In genomic region chr19:55602104-55603001, GRCh38 we compare ENCODE assay signal across 19 cellular contexts. TPM values are rescaled to one million over a fixed set of nuclear protein-coding genes. Genes with fewer than 3 reads are reported as not detected.
DNase-seq lines count a peak whose midpoint lies in the region; FAIRE-seq and TF ChIP-seq lines count a peak whose summit lies in the region.
"Had no signal": no experiment of that assay in that cellular context is flagged by ENCODE, and none has a peak within 500 bp of the region (broad histone marks: within the 10 kb centered on the region; RNA-seq: fewer than 3 reads in every experiment).

No MANE protein-coding gene starts in this region.

- H3K27me3 Mint-ChIP-seq in activated CD4-positive, alpha-beta T cell treated with anti-CD3 and anti-CD28 coated beads, Interleukin-2, amount 10 ng/mL, durations not matched to agents 7 days and 5 days, result no peaks in the 10 kb centered on the region
- H3K27me3 Mint-ChIP-seq: CD8-positive, alpha-beta memory T cell had no signal

- intact Hi-C loops in kidney (cut with DNase I), result no loop called here

- H3K9me2 ChIP-seq in SU-DHL-6 (replicated peaks; ENCODE audit: insufficient read depth, low read length), result no peaks in the 10 kb centered on the region

- peak overlapping the region; percentile 31 for H2BK12ac ChIP-seq in trophoblast cell (ENCODE audit: low read length)

- peaks cover 20% of the 10 kb centered on the region for H3K36me3 Mint-ChIP-seq in activated CD4-positive, alpha-beta T cell treated with anti-CD3 and anti-CD28 coated beads, Interleukin-2, amount 10 ng/mL, durations not matched to agents 7 days and 5 days (ENCODE audit: low read depth)

- no peak overlapping the region for H3K14ac ChIP-seq in trophoblast cell (ENCODE audit: low read length)

- H3K27ac ChIP-seq in SU-DHL-6 (ENCODE audit: low read depth, low read length) (0 out of 2 replicates have a peak overlapping the region, but pooled peaks have one; percentile 95), kidney (ENCODE audit: low read depth in 2 of 2, low read length in 2 of 2) (no peak overlapping the region), trophoblast cell (ENCODE audit: low read depth, low read length) (no peak overlapping the region)

- no peak overlapping the region for H3K4me2 ChIP-seq in SU-DHL-6 (ENCODE audit: low read depth, low read length, poor library complexity, severe bottlenecking)
- no peak overlapping the region for H3K4me2 ChIP-seq in trophoblast cell (ENCODE audit: low read length)
- H3K4me2 ChIP-seq: smooth muscle cell had no signal

- H3K23ac ChIP-seq in trophoblast cell (ENCODE audit: low read length), result no peak overlapping the region

- CTCF ChIA-PET in activated CD4-positive, alpha-beta T cell treated with anti-CD3 and anti-CD28 coated beads, Interleukin-2, amount 10 ng/mL, durations not matched to agents 7 days and 5 days (lab: Charles Lee), result interaction anchor here (1.7 kb wide), 1 partner anchor 52 kb away, joined by 6 read pairs; the partner anchor contains the start of gene U2AF2

- H3K9me3 Mint-ChIP-seq in activated CD4-positive, alpha-beta T cell treated with anti-CD3 and anti-CD28 coated beads, Interleukin-2, amount 10 ng/mL, durations not matched to agents 7 days and 5 days, result peaks cover 4% of the 10 kb centered on the region
- H3K9me3 Mint-ChIP-seq: CD8-positive, alpha-beta memory T cell had no signal

- H3K79me1 ChIP-seq in trophoblast cell (ENCODE audit: low read length), result peaks cover 30% of the 10 kb centered on the region

- no peak for DNase-seq in activated CD4-positive, alpha-beta T cell treated with anti-CD3 and anti-CD28 coated beads, Interleukin-2, amount 10 ng/mL, durations not matched to agents 7 days and 5 days
- no peak for DNase-seq in activated CD4-positive, alpha-beta T cell treated with anti-CD3 and anti-CD28 coated beads for 1 hour
- DNase-seq in kidney (peak; percentile 82), trophoblast cell (no peak), pons (ENCODE audit: low spot score) (no peak), COLO668 (lab: John Stamatoyannopoulos, UW; ENCODE audit: unreplicated experiment) (no peak), NCI-H2227 (lab: John Stamatoyannopoulos, UW; ENCODE audit: unreplicated experiment) (no peak)
- DNase-seq: activated naive CD4-positive, alpha-beta T cell; CD8-positive, alpha-beta memory T cell; EL; erythroblast; NCI-H2029; NCI-H524; stimulated activated naive CD8-positive, alpha-beta T cell treated with anti-CD3 and anti-CD28 coated beads, Interleukin-15, Interleukin-2, amounts not matched to agents 100 U/mL and 50 U/mL, for 24 hours had no signal

- H2AK5ac ChIP-seq in trophoblast cell (ENCODE audit: low read length), result peak overlapping the region; percentile 51

- H3K4me3 ChIP-seq in SU-DHL-6 (ENCODE audit: insufficient read depth, low read length, poor library complexity, severe bottlenecking), result no peak overlapping the region
- no peak overlapping the region for H3K4me3 ChIP-seq in kidney (ENCODE audit: low read length in 2 of 2)
- H3K4me3 ChIP-seq in trophoblast cell (ENCODE audit: low read depth, low read length), result no peak overlapping the region
- H3K4me3 ChIP-seq: A549, SK-N-MC, smooth muscle cell had no signal

- no peaks in the 10 kb centered on the region for H3K9me3 ChIP-seq in SU-DHL-6 (ENCODE audit: insufficient read depth, low read length)
- H3K9me3 ChIP-seq in kidney (ENCODE audit: control insufficient read depth in 1 of 2, low read length in 2 of 2), result no peaks in the 10 kb centered on the region
- H3K9me3 ChIP-seq in trophoblast cell (ENCODE audit: insufficient read depth, low read depth, low read length), result no peaks in the 10 kb centered on the region
- H3K9me3 ChIP-seq: A549 had no signal

- H3K79me2 ChIP-seq in SU-DHL-6 (ENCODE audit: insufficient read depth, low read length) (peaks cover 11% of the 10 kb centered on the region), trophoblast cell (ENCODE audit: control insufficient read depth, insufficient read depth, low read length, poor library complexity) (peaks cover 11% of the 10 kb centered on the region)

- H3K27me3 ChIP-seq in SU-DHL-6 (ENCODE audit: low read length) (no peaks in the 10 kb centered on the region), trophoblast cell (ENCODE audit: insufficient read depth, low read length) (no peaks in the 10 kb centered on the region)

- no peaks in the 10 kb centered on the region for H3K36me3 ChIP-seq in SU-DHL-6 (ENCODE audit: low read length)
- peaks cover 0 to 3% of the 10 kb centered on the region in 2 donors for H3K36me3 ChIP-seq in kidney (ENCODE audit: control insufficient read depth in 1 of 2, insufficient read depth in 2 of 2, low read length in 2 of 2)
- H3K36me3 ChIP-seq in trophoblast cell (ENCODE audit: control insufficient read depth in 1 of 2, insufficient read depth in 2 of 2, low read length in 2 of 2), result peaks cover 4 to 6% of the 10 kb centered on the region in 2 experiments

- peak overlapping the region; percentile 98 for H4K91ac ChIP-seq in trophoblast cell (ENCODE audit: low read depth, low read length)

- peak overlapping the region; percentile 78 for H3K4me3 Mint-ChIP-seq in activated CD4-positive, alpha-beta T cell treated with anti-CD3 and anti-CD28 coated beads, Interleukin-2, amount 10 ng/mL, durations not matched to agents 7 days and 5 days

- no CpG with 5 or more reads among the region's 60 CpGs for WGBS in trophoblast cell (ENCODE audit: extremely low coverage, insufficient coverage, insufficient read length)

- no peak for FAIRE-seq in kidney (lab: Jason Lieb, UNC)
- FAIRE-seq: A549, urothelium cell line had no signal

- TF ChIP-seq CTCF in SU-DHL-6 (IDR thresholded peaks at IDR 0.05; ENCODE audit: insufficient read depth, low read length, poor library complexity, severe bottlenecking) (no peak), kidney (IDR thresholded peaks at IDR 0.05; ENCODE audit: borderline replicate concordance, extremely low read depth, insufficient read depth) (no peak)

- H2AFZ ChIP-seq in SU-DHL-6 (ENCODE audit: low read depth, low read length, severe bottlenecking) (no peak overlapping the region), trophoblast cell (ENCODE audit: insufficient read depth, low read length, poor library complexity) (no peak overlapping the region)

- H3K4me1 Mint-ChIP-seq in activated CD4-positive, alpha-beta T cell treated with anti-CD3 and anti-CD28 coated beads, Interleukin-2, amount 10 ng/mL, durations not matched to agents 7 days and 5 days, result peaks cover 52% of the 10 kb centered on the region

- H3K27ac Mint-ChIP-seq in activated CD4-positive, alpha-beta T cell treated with anti-CD3 and anti-CD28 coated beads, Interleukin-2, amount 10 ng/mL, durations not matched to agents 7 days and 5 days, result peak overlapping the region; percentile 87

- H2BK5ac ChIP-seq in trophoblast cell (ENCODE audit: low read depth, low read length, poor library complexity), result peak overlapping the region; percentile 24

- H3F3A ChIP-seq in SU-DHL-6 (ENCODE audit: insufficient read depth), result peaks cover 39% of the 10 kb centered on the region

- H2BK120ac ChIP-seq in trophoblast cell (ENCODE audit: insufficient read depth, low read length, poor library complexity), result peak overlapping the region; percentile 49

- H4K20me1 ChIP-seq in SU-DHL-6 (ENCODE audit: low read depth, low read length), result no peaks in the 10 kb centered on the region

- H3K4me1 ChIP-seq in kidney (ENCODE audit: control insufficient read depth in 1 of 2, insufficient read depth in 1 of 2, low read depth in 1 of 2, low read length in 2 of 2) (peaks cover 3 to 20% of the 10 kb centered on the region in 2 donors), trophoblast cell (ENCODE audit: control insufficient read depth in 1 of 2, insufficient read depth in 2 of 2, low read length in 2 of 2) (peaks cover 14% of the 10 kb centered on the region in 2 experiments)

- H4K12ac ChIP-seq in trophoblast cell (ENCODE audit: low read depth, low read length), result no peak overlapping the region

- no peak overlapping the region for H3K18ac ChIP-seq in trophoblast cell (ENCODE audit: low read length)

- POLR2A ChIA-PET in activated CD4-positive, alpha-beta T cell treated with anti-CD3 and anti-CD28 coated beads, Interleukin-2, amount 10 ng/mL, durations not matched to agents 7 days and 5 days (lab: Charles Lee), result no interaction called here

- H3K4ac ChIP-seq in trophoblast cell (ENCODE audit: low read depth, low read length), result peak overlapping the region; percentile 44

- H3K9ac ChIP-seq in SU-DHL-6 (ENCODE audit: low read length) (no peak overlapping the region), kidney (ENCODE audit: low read length in 2 of 2) (no peak overlapping the region), trophoblast cell (ENCODE audit: low read length) (no peak overlapping the region)

- no peak overlapping the region for H4K8ac ChIP-seq in trophoblast cell (ENCODE audit: low read depth, low read length)

RNA-seq across cellular contexts. Expression of gene ZNF524, which starts 2.3 kb away (rescaled TPM):
- total RNA-seq in activated CD4-positive, alpha-beta T cell treated with anti-CD3 and anti-CD28 coated beads, Interleukin-2, amount 10 ng/mL, durations not matched to agents 7 days and 5 days, result 10 to 100 TPM; 31.2 to 32.9 TPM
- 22.9 TPM for total RNA-seq in kidney
- 32.6 TPM for polyA plus RNA-seq in kidney (ENCODE audit: insufficient read depth, low read depth, low replicate concordance)
- 6.2 and 6.5 TPM in 2 replicates for polyA plus RNA-seq in trophoblast cell (2013)

RNA-seq across cellular contexts. Expression of gene FIZ1, which starts 3.0 kb away (rescaled TPM):
- total RNA-seq in activated CD4-positive, alpha-beta T cell treated with anti-CD3 and anti-CD28 coated beads, Interleukin-2, amount 10 ng/mL, durations not matched to agents 7 days and 5 days, result 10 to 100 TPM; 15.3 to 16.9 TPM
- 17.9 TPM for total RNA-seq in kidney
- polyA plus RNA-seq in kidney (ENCODE audit: insufficient read depth, low read depth, low replicate concordance), result 11.9 TPM
- 11.2 and 12.4 TPM in 2 replicates for polyA plus RNA-seq in trophoblast cell (2013)

RNA-seq across cellular contexts. Expression of gene ZNF865, which starts 3.1 kb away (rescaled TPM):
- 10 to 100 TPM; 14.2 TPM for total RNA-seq in activated CD4-positive, alpha-beta T cell treated with anti-CD3 and anti-CD28 coated beads, Interleukin-2, amount 10 ng/mL, durations not matched to agents 7 days and 5 days
- total RNA-seq in kidney, result 17.4 TPM
- 5.8 TPM for polyA plus RNA-seq in kidney (ENCODE audit: insufficient read depth, low read depth, low replicate concordance)
- 7.3 TPM in 2 replicates for polyA plus RNA-seq in trophoblast cell (2013)

RNA-seq across cellular contexts. Expression of gene ZNF579, which starts 21.7 kb away (rescaled TPM):
- 1 to 10 TPM; 7.0 to 8.0 TPM for total RNA-seq in activated CD4-positive, alpha-beta T cell treated with anti-CD3 and anti-CD28 coated beads, Interleukin-2, amount 10 ng/mL, durations not matched to agents 7 days and 5 days
- total RNA-seq in kidney, result 16.6 TPM
- 10.9 TPM for polyA plus RNA-seq in kidney (ENCODE audit: insufficient read depth, low read depth, low replicate concordance)
- polyA plus RNA-seq in trophoblast cell (2013), result 28.5 and 29.6 TPM in 2 replicates

RNA-seq across cellular contexts. Expression of gene ZNF784, which starts 22.0 kb away (rescaled TPM):
- total RNA-seq in activated CD4-positive, alpha-beta T cell treated with anti-CD3 and anti-CD28 coated beads, Interleukin-2, amount 10 ng/mL, durations not matched to agents 7 days and 5 days, result 1 to 10 TPM; 4.3 to 5.8 TPM
- total RNA-seq in kidney, result 9.8 TPM
- polyA plus RNA-seq in kidney (ENCODE audit: insufficient read depth, low read depth, low replicate concordance), result 6.6 TPM
- polyA plus RNA-seq in trophoblast cell (2013), result 3.4 and 3.8 TPM in 2 replicates
